ENCODE assay signal across 15 cellular contexts in genomic region chr4:156945532-156945931, GRCh38. TPM values are rescaled to one million over a fixed set of nuclear protein-coding genes. Genes with fewer than 3 reads are reported as not detected.
DNase-seq lines count a peak whose midpoint lies in the region; ATAC-seq and TF ChIP-seq lines count a peak whose summit lies in the region.
"Had no signal": no experiment of that assay in that cellular context is flagged by ENCODE, and none has a peak within 500 bp of the region (broad histone marks: within the 10 kb centered on the region; RNA-seq: fewer than 3 reads in every experiment).

No MANE protein-coding gene starts in this region.

- no peaks in the 10 kb centered on the region for H3F3A ChIP-seq in GM23338 (replicated peaks; ENCODE audit: low read depth)

- H3K27me3 ChIP-seq in GM23338 (ENCODE audit: insufficient read depth) (no peaks in the 10 kb centered on the region), adipocyte (replicated peaks; ENCODE audit: control insufficient read depth, insufficient read depth, low read length) (no peaks in the 10 kb centered on the region), gastroesophageal sphincter (no peaks in the 10 kb centered on the region), skeletal muscle satellite cell (ENCODE audit: control insufficient read depth, insufficient read depth, low read length) (no peaks in the 10 kb centered on the region)
- H3K27me3 ChIP-seq: dorsolateral prefrontal cortex had no signal

- H3K4me3 ChIP-seq in GM23338 (no peak overlapping the region), adipocyte (ENCODE audit: low read length) (peak overlapping the region; percentile 55), gastroesophageal sphincter (no peak overlapping the region), skeletal muscle satellite cell (ENCODE audit: low read length) (peak overlapping the region; percentile 2)

- TF ChIP-seq POLR2A in gastroesophageal sphincter (IDR thresholded peaks at IDR 0.05), result no peak

- no peaks in the 10 kb centered on the region for H4K20me1 ChIP-seq in GM23338 (replicated peaks; ENCODE audit: insufficient read depth)

- H3K9ac ChIP-seq in adipocyte (ENCODE audit: low read length) (no peak overlapping the region), skeletal muscle satellite cell (ENCODE audit: low read depth, low read length) (peak overlapping the region; percentile 69)

- H3K9me2 ChIP-seq in GM23338 (ENCODE audit: insufficient read depth), result no peaks in the 10 kb centered on the region

- H3K4me2 ChIP-seq in GM23338 (no peak overlapping the region), skeletal muscle satellite cell (ENCODE audit: low read length) (peak overlapping the region; percentile 65)

- DNase-seq in GM23338 (ENCODE audit: low spot score), result no peak
- peak; percentile 42 for DNase-seq in adipocyte (ENCODE audit: low read depth)
- no peak for DNase-seq in D341Med (ENCODE audit: low spot score)
- DNase-seq in activated CD4-positive, alpha-beta T cell treated with anti-CD3 and anti-CD28 coated beads for 1 hour, result no peak
- DNase-seq: activated naive CD4-positive, alpha-beta T cell treated with anti-CD3 and anti-CD28 coated beads, Interleukin-2, amount 50 U/mL, for 16 hours; dorsolateral prefrontal cortex; NCI-H2171; nucleus accumbens; stimulated activated CD4-positive, alpha-beta T cell treated with anti-CD3 and anti-CD28 coated beads, Interleukin-2, amount 100 ng/mL, for 48 hours; stimulated activated naive B cell treated with anti-CD40 and anti-IgM and Interleukin-4, amounts not matched to agents 10 μg/mL and 1 μg/mL and 100 μg/mL, for 72 hours had no signal

- H3K27ac Mint-ChIP-seq in GM23338, result peak overlapping the region; percentile 81
- H3K27ac Mint-ChIP-seq: stimulated activated naive B cell treated with anti-CD40 and anti-IgM and Interleukin-4, amounts not matched to agents 10 μg/mL and 1 μg/mL and 100 μg/mL, for 72 hours had no signal

- peaks cover 20% of the 10 kb centered on the region for H3K4me1 Mint-ChIP-seq in GM23338
- H3K4me1 Mint-ChIP-seq: stimulated activated naive B cell treated with anti-CD40 and anti-IgM and Interleukin-4, amounts not matched to agents 10 μg/mL and 1 μg/mL and 100 μg/mL, for 72 hours had no signal

- H2AFZ ChIP-seq in GM23338, result no peak overlapping the region

- H3K9me3 ChIP-seq in adipocyte (ENCODE audit: control insufficient read depth, low read length) (no peaks in the 10 kb centered on the region), gastroesophageal sphincter (no peaks in the 10 kb centered on the region), skeletal muscle satellite cell (replicated peaks; ENCODE audit: low read length) (no peaks in the 10 kb centered on the region)

- H3K36me3 ChIP-seq in GM23338 (ENCODE audit: insufficient read depth) (no peaks in the 10 kb centered on the region), adipocyte (ENCODE audit: control insufficient read depth, insufficient read depth, low read length, severe bottlenecking) (no peaks in the 10 kb centered on the region), gastroesophageal sphincter (no peaks in the 10 kb centered on the region), skeletal muscle satellite cell (ENCODE audit: insufficient read depth, low read length) (no peaks in the 10 kb centered on the region)

- no peaks in the 10 kb centered on the region for H3K36me3 Mint-ChIP-seq in GM23338 (ENCODE audit: low read depth)
- H3K36me3 Mint-ChIP-seq: stimulated activated naive B cell treated with anti-CD40 and anti-IgM and Interleukin-4, amounts not matched to agents 10 μg/mL and 1 μg/mL and 100 μg/mL, for 72 hours had no signal

- H3K27ac ChIP-seq in GM23338 (ENCODE audit: low read depth) (no peak overlapping the region), gastroesophageal sphincter (peak overlapping the region; percentile 62 to 82 (median 76))
- H3K27ac ChIP-seq: HL-60 had no signal

- WGBS in gastroesophageal sphincter (ENCODE audit: low coverage in 1 of 2), 2 donors, result 23 to 25% methylated on average over 3 of the region's 3 CpGs

- ATAC-seq in GM23338, result no peak
- ATAC-seq in gastroesophageal sphincter, result no peak
- ATAC-seq in GM18517 (IDR thresholded peaks at IDR 0.05; ENCODE audit: unreplicated experiment), result no peak
- no peak for ATAC-seq in GM19328 (IDR thresholded peaks at IDR 0.05; ENCODE audit: unreplicated experiment)
- ATAC-seq: stimulated activated naive B cell treated with anti-CD40 and anti-IgM and Interleukin-4, amounts not matched to agents 10 μg/mL and 1 μg/mL and 100 μg/mL, for 72 hours had no signal

- TF ChIP-seq CTCF in GM23338 (conservative IDR thresholded peaks at IDR 0.05; ENCODE audit: low read depth in 2 of 2) (no peak), gastroesophageal sphincter (IDR thresholded peaks at IDR 0.05) (no peak)

- no peaks in the 10 kb centered on the region for H3K79me2 ChIP-seq in GM23338 (replicated peaks; ENCODE audit: insufficient read depth)

- H3K4me1 ChIP-seq in GM23338 (ENCODE audit: insufficient read depth) (peaks cover 6% of the 10 kb centered on the region; the same call in 1 of the 2 replicates), adipocyte (ENCODE audit: control insufficient read depth, insufficient read depth, low read length) (peaks cover 40% of the 10 kb centered on the region), gastroesophageal sphincter (peaks cover 24 to 99% (median 41%) of the 10 kb centered on the region in 3 donors), skeletal muscle satellite cell (ENCODE audit: control insufficient read depth, insufficient read depth, low read length) (peaks cover 91% of the 10 kb centered on the region)

- H3K9me3 Mint-ChIP-seq in GM23338, result no peaks in the 10 kb centered on the region
- H3K9me3 Mint-ChIP-seq: stimulated activated naive B cell treated with anti-CD40 and anti-IgM and Interleukin-4, amounts not matched to agents 10 μg/mL and 1 μg/mL and 100 μg/mL, for 72 hours had no signal

- no peak overlapping the region for H3K4me3 Mint-ChIP-seq in GM23338
- H3K4me3 Mint-ChIP-seq: stimulated activated naive B cell treated with anti-CD40 and anti-IgM and Interleukin-4, amounts not matched to agents 10 μg/mL and 1 μg/mL and 100 μg/mL, for 72 hours had no signal

- H3K27me3 Mint-ChIP-seq in GM23338 (ENCODE audit: insufficient read depth, low read depth, poor library complexity), result no peaks in the 10 kb centered on the region
- H3K27me3 Mint-ChIP-seq: stimulated activated naive B cell treated with anti-CD40 and anti-IgM and Interleukin-4, amounts not matched to agents 10 μg/mL and 1 μg/mL and 100 μg/mL, for 72 hours had no signal

- no peak for TF ChIP-seq EP300 in gastroesophageal sphincter (IDR thresholded peaks at IDR 0.05)

TF ChIP-seq in GM23338, 12 proteins besides CTCF, POLR2A, EP300 and RAD21 (continues in another document):
- no peak for TF ChIP-seq NANOG (IDR thresholded peaks at IDR 0.05; ENCODE audit: borderline replicate concordance)
- TF ChIP-seq EZH2 (IDR thresholded peaks at IDR 0.05; ENCODE audit: low read depth, unreplicated experiment), result no peak
- TF ChIP-seq ZNF331 (CRISPR knock-in tag; IDR thresholded peaks at IDR 0.05; ENCODE audit: low read depth), result no peak
- TF ChIP-seq EZH2phosphoT487 (IDR thresholded peaks at IDR 0.05; ENCODE audit: unreplicated experiment), result no peak
- no peak for TF ChIP-seq CREB1 (CRISPR knock-in tag; IDR thresholded peaks at IDR 0.05; ENCODE audit: low read depth)

RNA-seq across cellular contexts. Expression of gene PDGFC, which starts 26.1 kb away (rescaled TPM):
- 3.4 and 3.6 TPM in 2 replicates for total RNA-seq in GM23338 (2014; rRNA removed; shearing (Covaris generic))
- 1.3 and 1.8 TPM in 2 replicates for polyA plus RNA-seq in GM23338 (2016; fragmentation: Nextera tagmentation; extraction: Ambion mirVana)
- 10 to 100 TPM; 28.0 to 43.9 (median 34.8) TPM for total RNA-seq in gastroesophageal sphincter
- 54.8 and 55.0 TPM in 2 replicates for total RNA-seq in skeletal muscle satellite cell (2012; rRNA removed)

Comparison
In these comparisons a context has a peak if more than half of its experiments do, and no peak if none do; other contexts are left out.
1. H3K4me3 ChIP-seq: peak in adipocyte (single experiment) and skeletal muscle satellite cell (single experiment); none in GM23338 (single experiment) and gastroesophageal sphincter (0 of 2).